9 cellular contexts compared by ENCODE assay signal in genomic region chr15:44501768-44502366, GRCh38. TPM values are rescaled to one million over a fixed set of nuclear protein-coding genes. Genes with fewer than 3 reads are reported as not detected.
A peak's percentile ranks its signal among the peaks of the same experiment; 100 is the strongest.
DNase-seq lines count a peak whose midpoint lies in the region; ATAC-seq, FAIRE-seq and TF ChIP-seq lines count a peak whose summit lies in the region.
"Had no signal": no experiment of that assay in that cellular context is flagged by ENCODE, and none has a peak within 500 bp of the region (broad histone marks: within the 10 kb centered on the region; RNA-seq: fewer than 3 reads in every experiment).

No MANE protein-coding gene starts in this region.

- H4K20me1 ChIP-seq in Karpas-422 (ENCODE audit: insufficient read depth, low read depth, low read length) = no peaks in the 10 kb centered on the region

- H3K4me1 Mint-ChIP-seq in glutamatergic neuron (ENCODE audit: low read depth, unreplicated experiment) = no peaks in the 10 kb centered on the region

- no peaks in the 10 kb centered on the region for H3K36me3 Mint-ChIP-seq in glutamatergic neuron (ENCODE audit: unreplicated experiment)

- H3K4me2 ChIP-seq in Karpas-422 (ENCODE audit: low read depth, low read length, poor library complexity, severe bottlenecking) = no peak overlapping the region
- H3K4me2 ChIP-seq: BLaER1 had no signal

- H2AFZ ChIP-seq in Karpas-422 (ENCODE audit: low read length) = no peak overlapping the region

- H3K9me3 ChIP-seq in Karpas-422 (ENCODE audit: low read length) (no peaks in the 10 kb centered on the region), WERI-Rb-1 (ENCODE audit: severe bottlenecking) (no peaks in the 10 kb centered on the region), small intestine (ENCODE audit: control insufficient read depth, low read depth) (no peaks in the 10 kb centered on the region), colonic mucosa (no peaks in the 10 kb centered on the region)
- H3K9me3 ChIP-seq: BLaER1 had no signal

- 83 to 87% (median 84%) methylated on average over 3 of the region's 3 CpGs for WGBS in small intestine, 3 donors

- H3K4me1 ChIP-seq in Karpas-422 (ENCODE audit: low read length) (peaks cover 27% of the 10 kb centered on the region), small intestine (ENCODE audit: control insufficient read depth in 2 of 2, insufficient read depth in 1 of 2, low read depth in 1 of 2, low read length in 1 of 2) (no peaks in the 10 kb centered on the region), colonic mucosa (no peaks in the 10 kb centered on the region)
- H3K4me1 ChIP-seq: BLaER1 had no signal

- peaks cover 14% of the 10 kb centered on the region; the same call in 1 of the 2 replicates for H3K36me3 ChIP-seq in Karpas-422 (ENCODE audit: insufficient read depth, low read length)
- peaks cover 62% of the 10 kb centered on the region for H3K36me3 ChIP-seq in WERI-Rb-1
- peaks cover 7 to 8% of the 10 kb centered on the region in 2 donors for H3K36me3 ChIP-seq in small intestine (ENCODE audit: control insufficient read depth in 2 of 2, insufficient read depth in 2 of 2, low read length in 2 of 2)
- peaks cover 6% of the 10 kb centered on the region for H3K36me3 ChIP-seq in colonic mucosa

- peaks cover 3% of the 10 kb centered on the region for H3K9me3 Mint-ChIP-seq in glutamatergic neuron (ENCODE audit: unreplicated experiment)

- no peak overlapping the region for H3K9ac ChIP-seq in Karpas-422 (ENCODE audit: low read length)
- H3K9ac ChIP-seq in colonic mucosa (ENCODE audit: low read depth in 2 of 2, low read length in 2 of 2) = no peak overlapping the region
- H3K9ac ChIP-seq: BLaER1 had no signal

- no peak overlapping the region for H3K4me3 Mint-ChIP-seq in glutamatergic neuron (ENCODE audit: unreplicated experiment)

- no peak overlapping the region for H3K27ac ChIP-seq in Karpas-422 (ENCODE audit: low read length)
- H3K27ac ChIP-seq in WERI-Rb-1 = no peak overlapping the region
- H3K27ac ChIP-seq in small intestine (ENCODE audit: low read depth in 1 of 2, low read length in 1 of 2) = no peak overlapping the region
- H3K27ac ChIP-seq in colonic mucosa = no peak overlapping the region
- H3K27ac ChIP-seq: BLaER1 had no signal

- DNase-seq in NCI-H1436 (lab: John Stamatoyannopoulos, UW) (peak; percentile 3), NCI-H1436 treated with DMSO at 0.1 percent for 48 hours (lab: John Stamatoyannopoulos, UW) (no peak), Karpas-422 (peak; percentile 75), WERI-Rb-1 (no peak), glutamatergic neuron (no peak), small intestine (peak; percentile 31), colonic mucosa (no peak)

- no peaks in the 10 kb centered on the region for H3K27me3 Mint-ChIP-seq in glutamatergic neuron (ENCODE audit: unreplicated experiment)

- no peaks in the 10 kb centered on the region for H3K9me2 ChIP-seq in Karpas-422 (replicated peaks; ENCODE audit: insufficient read depth, low read length)

- H3K79me2 ChIP-seq in Karpas-422 (ENCODE audit: low read length) = peaks cover 37% of the 10 kb centered on the region

- ATAC-seq in GM18909 (IDR thresholded peaks at IDR 0.05; ENCODE audit: poor library complexity, unreplicated experiment) = no peak

- H3K27me3 ChIP-seq in Karpas-422 (ENCODE audit: low read length) (no peaks in the 10 kb centered on the region), WERI-Rb-1 (ENCODE audit: insufficient read depth, low read depth, severe bottlenecking) (no peaks in the 10 kb centered on the region), small intestine (ENCODE audit: control insufficient read depth in 2 of 2, insufficient read depth in 2 of 2, low read length in 2 of 2) (no peaks in the 10 kb centered on the region), colonic mucosa (no peaks in the 10 kb centered on the region)
- H3K27me3 ChIP-seq: BLaER1 had no signal

- peak; percentile 91 for FAIRE-seq in small intestine (lab: Jason Lieb, UNC)

- no peak overlapping the region for H3K27ac Mint-ChIP-seq in glutamatergic neuron (ENCODE audit: unreplicated experiment)

- peak; percentile 18; the same call in 1 of the 2 replicates for TF ChIP-seq CTCF in WERI-Rb-1 (IDR thresholded peaks at IDR 0.05; ENCODE audit: low read depth, low read length)
- TF ChIP-seq CTCF in glutamatergic neuron (IDR thresholded peaks at IDR 0.05; ENCODE audit: partially characterized antibody, unreplicated experiment) = peak; percentile 52
- TF ChIP-seq CTCF in colonic mucosa (IDR thresholded peaks at IDR 0.05) = no peak

- no peak overlapping the region for H3K4me3 ChIP-seq in Karpas-422 (ENCODE audit: low read length)
- no peak overlapping the region for H3K4me3 ChIP-seq in WERI-Rb-1 (ENCODE audit: low read depth, low read length)
- H3K4me3 ChIP-seq in small intestine (ENCODE audit: low read depth in 1 of 2, low read length in 2 of 2) = no peak overlapping the region
- no peak overlapping the region for H3K4me3 ChIP-seq in colonic mucosa
- H3K4me3 ChIP-seq: BLaER1 had no signal

- intact Hi-C loops in colonic mucosa (cut with DNase I) = no loop called here

RNA-seq across cellular contexts. Expression of gene EIF3J, which starts 35.1 kb away (rescaled TPM):
- total RNA-seq in Karpas-422 (2014; rRNA removed; shearing (Covaris generic); ENCODE audit: low replicate concordance) = 36.1 and 70.7 TPM in 2 replicates
- total RNA-seq in glutamatergic neuron (ENCODE audit: unreplicated experiment) (59.5 TPM), colonic mucosa (10 to 100 TPM; 64.5 to 80.5 TPM)
- 10 to 100 TPM; 31.5 to 63.3 (median 50.3) TPM for polyA plus RNA-seq in small intestine

Comparison
In these comparisons a context has a peak if more than half of its experiments do, and no peak if none do; other contexts are left out.
1. DNase-seq: peak in NCI-H1436 (single experiment), Karpas-422 (single experiment) and small intestine (single experiment); none in NCI-H1436 treated with DMSO at 0.1 percent for 48 hours (single experiment), WERI-Rb-1 (single experiment), glutamatergic neuron (single experiment) and colonic mucosa (single experiment).